12 cellular contexts compared by ENCODE assay signal in the genomic region with DNA sequence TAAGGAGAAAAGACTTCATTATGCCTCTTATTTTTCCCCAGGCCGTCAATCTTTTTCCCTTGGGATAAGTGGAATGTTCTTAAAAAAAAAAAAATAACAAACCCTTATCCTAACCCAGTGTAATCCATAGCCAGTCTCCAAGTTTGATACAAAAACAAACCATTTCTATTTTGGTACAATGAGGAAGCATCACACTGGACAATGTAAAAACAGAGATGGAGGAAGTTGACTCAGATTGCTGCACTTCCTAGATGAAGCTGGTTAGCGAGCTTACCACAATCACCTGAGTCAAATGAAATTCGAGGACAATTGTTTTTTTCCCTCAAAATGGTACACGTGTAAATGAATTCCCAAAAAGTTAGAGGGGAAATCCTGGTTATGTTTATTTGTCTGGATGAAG.
DNase-seq lines count a peak whose midpoint lies in the region; ATAC-seq and TF ChIP-seq lines count a peak whose summit lies in the region.
"Had no signal": no experiment of that assay in that cellular context is flagged by ENCODE, and none has a peak within 500 bp of the region (broad histone marks: within the 10 kb centered on the region; RNA-seq: fewer than 3 reads in every experiment).

No MANE protein-coding gene starts in this region.

- H2BK12ac ChIP-seq in mesenchymal stem cell (ENCODE audit: low read length in 2 of 2) = no peak overlapping the region

- H3K27ac ChIP-seq in mesenchymal stem cell (ENCODE audit: low read length, poor library complexity, severe bottlenecking) = no peak overlapping the region
- H3K27ac ChIP-seq: C4-2B had no signal

- ATAC-seq in HG03432 (IDR thresholded peaks at IDR 0.05; ENCODE audit: unreplicated experiment) = peak; percentile 34
- no peak for ATAC-seq in natural killer cell
- ATAC-seq in HG02973 (IDR thresholded peaks at IDR 0.05; ENCODE audit: unreplicated experiment) = no peak

- no peak for TF ChIP-seq CTCF in choroid plexus epithelial cell (conservative IDR thresholded peaks at IDR 0.05; ENCODE audit: low read depth, low read length)
- TF ChIP-seq CTCF in natural killer cell (IDR thresholded peaks at IDR 0.05) = no peak
- TF ChIP-seq CTCF in glutamatergic neuron (IDR thresholded peaks at IDR 0.05; ENCODE audit: partially characterized antibody, unreplicated experiment) = no peak

- no peaks in the 10 kb centered on the region for H3K27me3 ChIP-seq in mesenchymal stem cell (ENCODE audit: control insufficient read depth in 1 of 2, insufficient read depth in 1 of 2, low read length in 2 of 2)

- H3K4me3 Mint-ChIP-seq in natural killer cell (no peak overlapping the region), glutamatergic neuron (ENCODE audit: unreplicated experiment) (no peak overlapping the region)
- H3K4me3 Mint-ChIP-seq: activated naive CD4-positive, alpha-beta T cell treated with anti-CD3 and anti-CD28 coated beads, Interleukin-2, amount 50 U/mL, for 24 hours had no signal

- H3K36me3 Mint-ChIP-seq in natural killer cell = no peaks in the 10 kb centered on the region
- no peaks in the 10 kb centered on the region for H3K36me3 Mint-ChIP-seq in glutamatergic neuron (ENCODE audit: unreplicated experiment)
- H3K36me3 Mint-ChIP-seq: activated naive CD4-positive, alpha-beta T cell treated with anti-CD3 and anti-CD28 coated beads, Interleukin-2, amount 50 U/mL, for 24 hours had no signal

- peaks cover 0 to 14% of the 10 kb centered on the region in 2 experiments for H3K36me3 ChIP-seq in mesenchymal stem cell (ENCODE audit: control insufficient read depth in 1 of 2, insufficient read depth in 2 of 2, low read depth in 1 of 2, low read length in 2 of 2)

- no peak overlapping the region for H3K18ac ChIP-seq in mesenchymal stem cell (ENCODE audit: low read depth in 1 of 2, low read length in 2 of 2)

- no peak overlapping the region for H3K14ac ChIP-seq in mesenchymal stem cell (ENCODE audit: low read length in 2 of 2)

- H4K91ac ChIP-seq in mesenchymal stem cell (ENCODE audit: low read length) = no peak overlapping the region

- H3K4me3 ChIP-seq in choroid plexus epithelial cell (ENCODE audit: low read depth, low read length) (no peak overlapping the region), mesenchymal stem cell (ENCODE audit: insufficient read depth in 1 of 2, low read depth in 1 of 2, low read length in 2 of 2) (no peak overlapping the region)
- H3K4me3 ChIP-seq: smooth muscle cell had no signal

- H2AFZ ChIP-seq in mesenchymal stem cell (ENCODE audit: low read depth, low read length) = no peak overlapping the region

- no peak overlapping the region for H3K4ac ChIP-seq in mesenchymal stem cell (ENCODE audit: low read depth in 1 of 2, low read length in 2 of 2)

- H3K9me3 Mint-ChIP-seq in natural killer cell = no peaks in the 10 kb centered on the region
- H3K9me3 Mint-ChIP-seq in glutamatergic neuron (ENCODE audit: unreplicated experiment) = peaks cover 2% of the 10 kb centered on the region
- H3K9me3 Mint-ChIP-seq: activated naive CD4-positive, alpha-beta T cell treated with anti-CD3 and anti-CD28 coated beads, Interleukin-2, amount 50 U/mL, for 24 hours had no signal

- no peak overlapping the region for H2BK15ac ChIP-seq in mesenchymal stem cell (ENCODE audit: low read depth, poor library complexity, severe bottlenecking)

- 51% methylated on average over 3 of the region's 4 CpGs for WGBS in mesenchymal stem cell

- no peak overlapping the region for H3K27ac Mint-ChIP-seq in natural killer cell
- H3K27ac Mint-ChIP-seq in glutamatergic neuron (ENCODE audit: unreplicated experiment) = no peak overlapping the region
- H3K27ac Mint-ChIP-seq: activated naive CD4-positive, alpha-beta T cell treated with anti-CD3 and anti-CD28 coated beads, Interleukin-2, amount 50 U/mL, for 24 hours had no signal

- H3K79me1 ChIP-seq in mesenchymal stem cell (replicated peaks; ENCODE audit: low read length, poor library complexity, severe bottlenecking) = peaks cover 2% of the 10 kb centered on the region

- peak overlapping the region; percentile 29 for H3K4me2 ChIP-seq in mesenchymal stem cell (ENCODE audit: low read length, poor library complexity, severe bottlenecking)
- H3K4me2 ChIP-seq: smooth muscle cell had no signal

- H3K9me3 ChIP-seq in mesenchymal stem cell (ENCODE audit: control insufficient read depth, low read length) = no peaks in the 10 kb centered on the region

- H2AK5ac ChIP-seq in mesenchymal stem cell (ENCODE audit: low read length, severe bottlenecking) = no peak overlapping the region

- H3K23ac ChIP-seq in mesenchymal stem cell (ENCODE audit: low read length in 2 of 2) = no peak overlapping the region

- H2BK5ac ChIP-seq in mesenchymal stem cell (ENCODE audit: low read depth, low read length, poor library complexity, severe bottlenecking) = no peak overlapping the region

- no peak overlapping the region for H4K8ac ChIP-seq in mesenchymal stem cell (ENCODE audit: low read length)

- H3K27me3 Mint-ChIP-seq in natural killer cell (ENCODE audit: low read depth in 2 of 2) (peaks cover 2 to 7% of the 10 kb centered on the region in 2 donors), glutamatergic neuron (ENCODE audit: unreplicated experiment) (peaks cover under 1% of the 10 kb centered on the region)

- no peak overlapping the region for H2BK120ac ChIP-seq in mesenchymal stem cell (ENCODE audit: low read depth, low read length)

- intact Hi-C loops in natural killer cell (cut with micrococcal nuclease) = no loop called here

- DNase-seq in AML-193 (lab: John Stamatoyannopoulos, UW) = peak; percentile 22 to 36
- peak; percentile 60 for DNase-seq in choroid plexus epithelial cell (ENCODE audit: low read depth)
- DNase-seq in mesenchymal stem cell = peak; percentile 31
- DNase-seq in midbrain (lab: John Stamatoyannopoulos, UW) = no peak
- no peak for DNase-seq in natural killer cell
- no peak for DNase-seq in glutamatergic neuron
- DNase-seq: T-helper 1 cell had no signal

- H3K4me1 Mint-ChIP-seq in natural killer cell (no peaks in the 10 kb centered on the region), glutamatergic neuron (ENCODE audit: low read depth, unreplicated experiment) (peaks cover 32% of the 10 kb centered on the region)
- H3K4me1 Mint-ChIP-seq: activated naive CD4-positive, alpha-beta T cell treated with anti-CD3 and anti-CD28 coated beads, Interleukin-2, amount 50 U/mL, for 24 hours had no signal

- H3K9ac ChIP-seq in mesenchymal stem cell (ENCODE audit: low read length) = no peak overlapping the region

- no peaks in the 10 kb centered on the region for H3K4me1 ChIP-seq in mesenchymal stem cell (ENCODE audit: control insufficient read depth, insufficient read depth, low read depth, low read length)

Comparison
In these comparisons a context has a peak if more than half of its experiments do, and no peak if none do; other contexts are left out.
1. DNase-seq: peak in AML-193 (2 of 2), choroid plexus epithelial cell (single experiment) and mesenchymal stem cell (single experiment); none in midbrain (single experiment), natural killer cell (single experiment) and glutamatergic neuron (single experiment).